ENCODE assay signal across 8 cellular contexts in the genomic region with DNA sequence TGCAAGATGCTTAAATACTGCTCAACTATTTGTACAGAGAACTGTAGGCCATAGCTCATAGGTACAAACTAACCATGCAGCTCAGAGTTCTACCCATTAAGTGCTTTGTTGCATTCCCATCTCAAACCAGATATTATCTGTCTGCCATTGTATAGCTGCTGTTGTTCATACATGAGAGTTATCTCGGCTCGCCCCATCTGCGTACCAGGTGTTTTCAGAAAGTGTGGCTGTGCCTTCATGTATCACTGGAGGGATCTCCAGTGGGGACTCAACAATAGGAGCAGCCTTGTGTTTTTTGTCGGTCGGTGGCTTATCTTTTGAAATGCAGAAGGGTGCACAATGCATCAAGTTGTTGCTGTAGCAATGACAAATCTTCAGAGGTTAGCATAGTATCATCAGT.
"Had no signal": no experiment of that assay in that cellular context is flagged by ENCODE, and none has a peak within 500 bp of the region (broad histone marks: within the 10 kb centered on the region; RNA-seq: fewer than 3 reads in every experiment).

No MANE protein-coding gene starts in this region.

- H3K4me3 ChIP-seq: GM12878 had no signal

- ATAC-seq: GM12878 had no signal

- FAIRE-seq: G401.6, GM12878, GM12891, GM12892, GM18507, GM19239 had no signal

- DNase-seq: GDM1, GF-D8 had no signal
